Comparison of ENCODE assay signal across 9 cellular contexts in genomic region chr6:133837801-133838349, GRCh38. TPM values are rescaled to one million over a fixed set of nuclear protein-coding genes. Genes with fewer than 3 reads are reported as not detected.
DNase-seq lines count a peak whose midpoint lies in the region; ATAC-seq and TF ChIP-seq lines count a peak whose summit lies in the region.
"Had no signal": no experiment of that assay in that cellular context is flagged by ENCODE, and none has a peak within 500 bp of the region (broad histone marks: within the 10 kb centered on the region; RNA-seq: fewer than 3 reads in every experiment).

No MANE protein-coding gene starts in this region.

- H3K4me3 Mint-ChIP-seq in glutamatergic neuron (ENCODE audit: unreplicated experiment): peak overlapping the region; percentile 66

- H3K36me3 Mint-ChIP-seq in glutamatergic neuron (ENCODE audit: unreplicated experiment): no peaks in the 10 kb centered on the region

- no peak overlapping the region for H3K27ac Mint-ChIP-seq in glutamatergic neuron (ENCODE audit: unreplicated experiment)

- DNase-seq in Right ventricle myocardium inferior (ENCODE audit: missing footprints): no peak
- no peak for DNase-seq in cardiac septum (ENCODE audit: low spot score)
- DNase-seq in RPMI7951 (ENCODE audit: low read depth): peak; percentile 33
- peak; percentile 35 for DNase-seq in activated gamma-delta T cell treated with Interleukin-2 at 50 U/mL for 16 hours
- DNase-seq in glutamatergic neuron: peak; percentile 66
- peak; percentile 39 for DNase-seq in retina
- DNase-seq in HCEC 1CT: no peak

- H3K4me1 Mint-ChIP-seq in glutamatergic neuron (ENCODE audit: low read depth, unreplicated experiment): peaks cover 7% of the 10 kb centered on the region

- H3K9me3 Mint-ChIP-seq in glutamatergic neuron (ENCODE audit: unreplicated experiment): no peaks in the 10 kb centered on the region

- no peaks in the 10 kb centered on the region for H3K27me3 Mint-ChIP-seq in glutamatergic neuron (ENCODE audit: unreplicated experiment)

- peak; percentile 39 for ATAC-seq in Right ventricle myocardium inferior
- peak; percentile 91 for ATAC-seq in HG03442 (IDR thresholded peaks at IDR 0.05; ENCODE audit: unreplicated experiment)

- intact Hi-C loops in Right ventricle myocardium inferior (cut with DNase I) (loop anchor here (1.0 to 5.0 kb wide), 2 partner anchors 78 to 271 kb away; no protein-coding TSS in a partner anchor), cardiac septum (cut with DNase I) (loop anchor here (10.0 kb wide), 1 partner anchor 77 kb away; no protein-coding TSS in a partner anchor)

- TF ChIP-seq CTCF in glutamatergic neuron (IDR thresholded peaks at IDR 0.05; ENCODE audit: partially characterized antibody, unreplicated experiment): peak; percentile 82

RNA-seq across cellular contexts. Expression of gene TCF21, which starts 51.0 kb away (rescaled TPM):
- 5.2 TPM for total RNA-seq in Right ventricle myocardium inferior
- total RNA-seq in cardiac septum: 2.0 TPM
- not detected in 2 replicates for total RNA-seq in RPMI7951 (2014; rRNA removed; shearing (Covaris generic))
- total RNA-seq in glutamatergic neuron (ENCODE audit: unreplicated experiment): not detected
- total RNA-seq: temporal lobe had no signal

Comparison
In these comparisons a context has a peak if more than half of its experiments do, and no peak if none do; other contexts are left out.
1. DNase-seq: peak in RPMI7951 (single experiment), activated gamma-delta T cell treated with Interleukin-2 at 50 U/mL for 16 hours (single experiment), glutamatergic neuron (single experiment) and retina (single experiment); none in Right ventricle myocardium inferior (single experiment), cardiac septum (single experiment) and HCEC 1CT (single experiment).